ENCODE assay signal across 9 cellular contexts in the genomic region with DNA sequence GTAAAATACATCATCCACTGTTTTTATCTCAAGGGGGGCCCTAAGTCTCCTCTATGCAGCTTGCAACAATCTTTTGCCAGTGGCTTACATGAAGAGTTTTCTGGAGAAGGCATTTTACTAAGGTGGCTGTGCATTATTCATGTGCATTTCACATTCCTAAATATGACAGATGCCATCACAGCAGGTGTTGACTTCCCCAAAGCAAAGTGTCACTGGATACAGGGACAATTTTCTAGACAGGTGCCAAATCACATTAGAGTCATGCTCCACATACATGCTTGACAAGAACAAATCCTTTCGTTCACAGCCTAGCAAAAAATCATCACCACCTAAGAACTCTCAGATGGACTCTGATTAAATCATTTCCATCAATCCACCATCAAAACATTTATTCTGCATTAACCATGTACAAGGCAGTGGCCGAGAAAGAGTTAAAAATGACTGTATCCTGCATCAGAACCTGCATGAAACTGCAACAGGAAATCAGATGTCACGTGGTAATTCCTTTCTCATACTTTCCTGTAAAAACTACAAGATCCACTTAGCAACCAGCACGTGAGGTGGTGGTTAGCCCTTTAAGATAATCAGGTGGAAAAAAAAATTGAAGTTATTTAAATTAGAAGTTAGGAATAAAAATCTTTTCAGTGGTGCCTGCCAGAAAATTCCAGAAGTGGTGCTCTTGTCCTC.
DNase-seq lines count a peak whose midpoint lies in the region; ATAC-seq and TF ChIP-seq lines count a peak whose summit lies in the region.
"Had no signal": no experiment of that assay in that cellular context is flagged by ENCODE, and none has a peak within 500 bp of the region (broad histone marks: within the 10 kb centered on the region; RNA-seq: fewer than 3 reads in every experiment).

No MANE protein-coding gene starts in this region.

- H3K9me3 Mint-ChIP-seq in CD4-positive, CD25-positive, alpha-beta regulatory T cell, result peaks cover 0 to 3% (median 0%) of the 10 kb centered on the region in 7 donors
- H3K9me3 Mint-ChIP-seq: GM23338 had no signal

- peaks cover 23 to 61% (median 38%) of the 10 kb centered on the region in 4 donors for H3K4me1 Mint-ChIP-seq in CD4-positive, CD25-positive, alpha-beta regulatory T cell

- no peaks in the 10 kb centered on the region for H3K27me3 ChIP-seq in CD4-positive, CD25-positive, alpha-beta regulatory T cell (ENCODE audit: control insufficient read depth, insufficient read depth, low read length)
- H3K27me3 ChIP-seq in SU-DHL-6 (ENCODE audit: low read length) (no peaks in the 10 kb centered on the region), gastroesophageal sphincter (no peaks in the 10 kb centered on the region), left lung (no peaks in the 10 kb centered on the region)

- no peak overlapping the region for H2AFZ ChIP-seq in SU-DHL-6 (ENCODE audit: low read depth, low read length, severe bottlenecking)
- H2AFZ ChIP-seq: GM23338 had no signal

- WGBS in gastroesophageal sphincter (ENCODE audit: low coverage in 1 of 2), 2 donors, result 37 to 41% methylated on average over 3 to 4 of the region's 4 CpGs

- intact Hi-C loops in left lung (cut with DNase I), result no loop called here

- H3K4me1 ChIP-seq in CD4-positive, CD25-positive, alpha-beta regulatory T cell (ENCODE audit: control insufficient read depth, insufficient read depth, low read length, poor library complexity, severe bottlenecking), result peaks cover 18% of the 10 kb centered on the region
- H3K4me1 ChIP-seq in gastroesophageal sphincter (peaks cover 0 to 29% (median 6%) of the 10 kb centered on the region in 3 donors), left lung (peaks cover 0 to 4% of the 10 kb centered on the region in 2 donors)

- H3K4me2 ChIP-seq in SU-DHL-6 (ENCODE audit: low read depth, low read length, poor library complexity, severe bottlenecking), result peak overlapping the region; percentile 18
- H3K4me2 ChIP-seq: GM23338 had no signal

- peaks cover 29% of the 10 kb centered on the region; the same call in 1 of the 2 replicates for H3K79me2 ChIP-seq in SU-DHL-6 (ENCODE audit: insufficient read depth, low read length)

- H4K20me1 ChIP-seq in SU-DHL-6 (ENCODE audit: low read depth, low read length), result no peaks in the 10 kb centered on the region

- H3K27me3 Mint-ChIP-seq in CD4-positive, CD25-positive, alpha-beta regulatory T cell, result no peaks in the 10 kb centered on the region

- H3K4me3 Mint-ChIP-seq in CD4-positive, CD25-positive, alpha-beta regulatory T cell, result peak overlapping the region; percentile 8 to 72 (median 29)
- H3K4me3 Mint-ChIP-seq: GM23338 had no signal

- H3K9ac ChIP-seq in SU-DHL-6 (ENCODE audit: low read length), result no peak overlapping the region

- H3K9me3 ChIP-seq in CD4-positive, CD25-positive, alpha-beta regulatory T cell (ENCODE audit: control insufficient read depth in 2 of 2, low read length in 2 of 2), result no peaks in the 10 kb centered on the region
- H3K9me3 ChIP-seq in SU-DHL-6 (ENCODE audit: insufficient read depth, low read length), result no peaks in the 10 kb centered on the region
- H3K9me3 ChIP-seq in gastroesophageal sphincter, result no peaks in the 10 kb centered on the region
- H3K9me3 ChIP-seq in left lung, result no peaks in the 10 kb centered on the region

- peak overlapping the region; percentile 27 for H3K4me3 ChIP-seq in CD4-positive, CD25-positive, alpha-beta regulatory T cell (ENCODE audit: low read depth, low read length)
- H3K4me3 ChIP-seq in SU-DHL-6 (ENCODE audit: insufficient read depth, low read length, poor library complexity, severe bottlenecking) (no peak overlapping the region), gastroesophageal sphincter (no peak overlapping the region), left lung (no peak overlapping the region)
- H3K4me3 ChIP-seq: GM23338 had no signal

- DNase-seq in CD4-positive, CD25-positive, alpha-beta regulatory T cell, result peak in 2 of 3 donors; percentile 44 to 84
- DNase-seq in middle frontal gyrus (ENCODE audit: extremely low spot score, low spot score) (no peak), DMS114 treated with DMSO at 0.1 percent for 48 hours (lab: John Stamatoyannopoulos, UW; ENCODE audit: unreplicated experiment) (no peak), left lung (no peak), COLO668 (lab: John Stamatoyannopoulos, UW; ENCODE audit: unreplicated experiment) (no peak)

- H3K27ac ChIP-seq in CD4-positive, CD25-positive, alpha-beta regulatory T cell (ENCODE audit: insufficient read depth, low read length, poor library complexity, severe bottlenecking), result no peak overlapping the region
- peak overlapping the region; percentile 5; the same call in 1 of the 2 replicates for H3K27ac ChIP-seq in SU-DHL-6 (ENCODE audit: low read depth, low read length)
- H3K27ac ChIP-seq in gastroesophageal sphincter, result peak overlapping the region in 3 of 4 donors; percentile 42 to 66 (median 63)
- no peak overlapping the region for H3K27ac ChIP-seq in left lung

- H3F3A ChIP-seq in SU-DHL-6 (ENCODE audit: insufficient read depth), result peaks cover 18% of the 10 kb centered on the region

- peaks cover 36% of the 10 kb centered on the region for H3K36me3 ChIP-seq in CD4-positive, CD25-positive, alpha-beta regulatory T cell (ENCODE audit: control insufficient read depth, insufficient read depth, low read length)
- H3K36me3 ChIP-seq in SU-DHL-6 (ENCODE audit: low read length), result peaks cover 18% of the 10 kb centered on the region
- H3K36me3 ChIP-seq in gastroesophageal sphincter, result peaks cover 0 to 16% of the 10 kb centered on the region in 2 donors
- H3K36me3 ChIP-seq in left lung, result peaks cover 0 to 12% of the 10 kb centered on the region in 2 donors

- TF ChIP-seq EP300 in gastroesophageal sphincter (IDR thresholded peaks at IDR 0.05), result no peak

- H3K36me3 Mint-ChIP-seq in CD4-positive, CD25-positive, alpha-beta regulatory T cell, result peaks cover 34% of the 10 kb centered on the region

- TF ChIP-seq CTCF in SU-DHL-6 (IDR thresholded peaks at IDR 0.05; ENCODE audit: insufficient read depth, low read length, poor library complexity, severe bottlenecking) (no peak), gastroesophageal sphincter (IDR thresholded peaks at IDR 0.05) (no peak), left lung (IDR thresholded peaks at IDR 0.05) (no peak)

- peak; percentile 75 for ATAC-seq in CD4-positive, CD25-positive, alpha-beta regulatory T cell (ENCODE audit: low read depth in 2 of 2)
- ATAC-seq in GM18858 (IDR thresholded peaks at IDR 0.05; ENCODE audit: unreplicated experiment), result peak; percentile 41
- no peak for ATAC-seq in gastroesophageal sphincter
- ATAC-seq in left lung, result no peak
- ATAC-seq: GM23338 had no signal

- TF ChIP-seq POLR2A in gastroesophageal sphincter (IDR thresholded peaks at IDR 0.05), result no peak

- peak overlapping the region; percentile 55 to 83 (median 65) for H3K27ac Mint-ChIP-seq in CD4-positive, CD25-positive, alpha-beta regulatory T cell
- H3K27ac Mint-ChIP-seq: GM23338 had no signal

- no peaks in the 10 kb centered on the region for H3K9me2 ChIP-seq in SU-DHL-6 (replicated peaks; ENCODE audit: insufficient read depth, low read length)

Comparison
In these comparisons a context has a peak if more than half of its experiments do, and no peak if none do; other contexts are left out.
1. ATAC-seq: peak in CD4-positive, CD25-positive, alpha-beta regulatory T cell (2 of 2) and GM18858 (single experiment); none in gastroesophageal sphincter (single experiment) and left lung (single experiment).
2. DNase-seq: peak in CD4-positive, CD25-positive, alpha-beta regulatory T cell (2 of 3); none in middle frontal gyrus (single experiment), DMS114 treated with DMSO at 0.1 percent for 48 hours (single experiment), left lung (0 of 2) and COLO668 (single experiment).
3. H3K27ac ChIP-seq: peak in SU-DHL-6 (single experiment) and gastroesophageal sphincter (3 of 4); none in CD4-positive, CD25-positive, alpha-beta regulatory T cell (single experiment) and left lung (0 of 2).